18 cellular contexts compared by ENCODE assay signal in genomic region chr12:50742776-50743175, GRCh38. TPM values are rescaled to one million over a fixed set of nuclear protein-coding genes. Genes with fewer than 3 reads are reported as not detected.
DNase-seq lines count a peak whose midpoint lies in the region; ATAC-seq lines count a peak whose summit lies in the region.
"Had no signal": no experiment of that assay in that cellular context is flagged by ENCODE, and none has a peak within 500 bp of the region (broad histone marks: within the 10 kb centered on the region; RNA-seq: fewer than 3 reads in every experiment).

No MANE protein-coding gene starts in this region.

- DNase-seq in EH (ENCODE audit: low read depth) = peak; percentile 79
- peak; percentile 48 for DNase-seq in M059J (ENCODE audit: low read depth)
- peak; percentile 79 for DNase-seq in fibroblast of gingiva (ENCODE audit: low read depth)
- DNase-seq in activated T-cell treated with anti-CD3 and anti-CD28 coated beads for 4 hours = no peak
- DNase-seq in middle frontal gyrus (ENCODE audit: extremely low spot score, low spot score) = no peak
- DNase-seq: 8988T; ACHN; AML-193; BE2C; CD4-positive, alpha-beta T cell; CD8-positive, alpha-beta memory T cell; DMS 273 treated with DMSO at 0.1 percent for 48 hours; DMS79; H9 had no signal

- ATAC-seq in HG03342 (IDR thresholded peaks at IDR 0.05; ENCODE audit: unreplicated experiment) = no peak
- ATAC-seq: A549, GM23338, HCT116 had no signal

RNA-seq across cellular contexts. Expression of gene ATF1, which starts 21.1 kb away (rescaled TPM):
- 21.2 and 33.8 TPM in 2 replicates for total RNA-seq in M059J (2014; rRNA removed; shearing (Covaris generic))

Comparison
In these comparisons a context has a peak if more than half of its experiments do, and no peak if none do; other contexts are left out.
1. DNase-seq: peak in EH (single experiment), M059J (single experiment) and fibroblast of gingiva (single experiment); none in activated T-cell treated with anti-CD3 and anti-CD28 coated beads for 4 hours (single experiment) and middle frontal gyrus (single experiment).